Comparison of ENCODE assay signal across 8 cellular contexts in the genomic region with DNA sequence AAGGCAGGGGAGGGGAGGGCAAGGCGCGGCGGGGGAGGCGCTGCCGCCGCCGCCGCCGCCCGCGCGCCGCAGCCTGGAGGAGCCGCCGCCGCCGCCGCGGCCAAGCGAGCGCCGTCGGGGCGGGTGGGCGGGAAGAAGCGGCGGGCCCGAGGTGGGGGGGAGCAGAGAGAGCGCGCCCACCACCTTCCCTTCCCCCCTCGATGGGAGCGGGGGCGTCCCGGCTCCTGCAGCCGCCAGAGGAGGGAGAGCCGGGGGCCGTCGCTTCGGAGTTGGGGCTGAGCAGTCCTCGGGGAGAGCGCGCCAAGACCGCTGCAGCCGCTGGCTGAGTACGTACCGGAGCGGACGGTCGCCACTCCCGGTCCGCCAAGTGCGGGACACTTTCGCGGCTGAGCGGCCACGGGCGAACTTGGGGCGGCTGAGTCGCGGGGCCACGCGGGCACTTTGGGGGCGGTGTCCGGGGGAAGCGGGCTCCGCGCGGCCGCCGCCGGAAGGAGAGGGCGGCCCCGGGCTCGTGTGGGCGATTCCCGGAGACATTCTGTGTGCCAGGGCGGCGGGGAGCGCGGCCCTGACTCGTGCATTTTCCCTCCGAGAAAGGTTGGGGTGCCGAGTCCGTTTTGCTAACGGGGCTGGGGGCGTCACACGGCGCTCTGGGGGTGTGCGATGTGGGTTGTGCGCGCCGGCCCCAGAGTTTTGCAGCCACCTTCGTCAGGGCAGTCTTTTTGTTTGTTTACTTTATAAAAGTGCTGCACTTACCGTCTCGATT. TPM values are rescaled to one million over a fixed set of nuclear protein-coding genes. Genes with fewer than 3 reads are reported as not detected.
DNase-seq lines count a peak whose midpoint lies in the region; ATAC-seq and TF ChIP-seq lines count a peak whose summit lies in the region.

NAB1 (plus strand) TSS at position 49 of the 763 bp plus-strand sequence. CDS start 10,094 bp downstream, outside the sequence.

- peak; percentile 46 for DNase-seq in AG08395 (ENCODE audit: low spot score)
- DNase-seq in RKO (ENCODE audit: low spot score), result peak; percentile 53
- DNase-seq in activated gamma-delta T cell treated with Interleukin-2 at 50 U/mL for 16 hours, result peak; percentile 53
- no peak for DNase-seq in glomerular endothelial cell (ENCODE audit: extremely low read depth, low read depth, low spot score)
- peak; percentile 62 to 78 (median 76) for DNase-seq in ovary
- peak; percentile 38 to 82 for DNase-seq in tibial artery

- 0 to 1% (median 1%) methylated on average over 55 to 92 of the region's 95 CpGs for WGBS in ovary, 3 donors

- H3K4me3 ChIP-seq in ovary (peak within 1 kb of the TSS; percentile 98), tibial artery (peak within 1 kb of the TSS; percentile 57 to 98)

- H3K36me3 ChIP-seq in ovary (no peaks in the 10 kb centered on the region), tibial artery (no peaks in the 10 kb centered on the region)

- intact Hi-C loops in ovary (cut with DNase I), result loop anchor here in 3 of 4 donors (5.0 to 10.0 kb wide), 2 partner anchors 114 to 117 kb away; partner anchors contain the start of gene NEMP2 (in 3 of the 3)
- intact Hi-C loops in tibial artery (cut with DNase I; ENCODE audit: low total_unique reads), result loop anchor here (5.0 kb wide), 1 partner anchor 112 kb away; no protein-coding TSS in a partner anchor

- H3K27me3 ChIP-seq in ovary, result no peaks in the 10 kb centered on the region
- H3K27me3 ChIP-seq in tibial artery, result no peaks in the 10 kb centered on the region

- H3K9me3 ChIP-seq in ovary (no peaks in the 10 kb centered on the region), tibial artery (no peaks in the 10 kb centered on the region)

- TF ChIP-seq POLR2A in ovary (IDR thresholded peaks at IDR 0.05), result no peak

- TF ChIP-seq CTCF in ovary (IDR thresholded peaks at IDR 0.05) (no peak), tibial artery (IDR thresholded peaks at IDR 0.05) (no peak)

- TF ChIP-seq EP300 in ovary (IDR thresholded peaks at IDR 0.05), result no peak

- ATAC-seq in GM18909 (IDR thresholded peaks at IDR 0.05; ENCODE audit: poor library complexity, unreplicated experiment), result peak; percentile 56
- ATAC-seq in HG03159 (IDR thresholded peaks at IDR 0.05; ENCODE audit: unreplicated experiment), result peak; percentile 50

- no peaks in the 10 kb centered on the region for H3K4me1 ChIP-seq in ovary (ENCODE audit: insufficient read depth)
- peaks cover 0 to 62% (median 23%) of the 10 kb centered on the region in 4 donors for H3K4me1 ChIP-seq in tibial artery

- H3K27ac ChIP-seq in ovary (peak within 1 kb of the TSS; percentile 84 to 87), tibial artery (peak within 1 kb of the TSS; percentile 79 to 97)

RNA-seq across cellular contexts. Expression of gene NAB1, which starts in this region (rescaled TPM):
- total RNA-seq in glomerular endothelial cell, result 17.0 and 21.1 TPM in 2 replicates
- total RNA-seq in ovary, result 10 to 100 TPM; 29.5 to 53.7 (median 39.8) TPM
- 10 to 100 TPM; 17.5 to 40.8 TPM for polyA plus RNA-seq in ovary
